Comparison of ENCODE assay signal across 8 cellular contexts in the genomic region with DNA sequence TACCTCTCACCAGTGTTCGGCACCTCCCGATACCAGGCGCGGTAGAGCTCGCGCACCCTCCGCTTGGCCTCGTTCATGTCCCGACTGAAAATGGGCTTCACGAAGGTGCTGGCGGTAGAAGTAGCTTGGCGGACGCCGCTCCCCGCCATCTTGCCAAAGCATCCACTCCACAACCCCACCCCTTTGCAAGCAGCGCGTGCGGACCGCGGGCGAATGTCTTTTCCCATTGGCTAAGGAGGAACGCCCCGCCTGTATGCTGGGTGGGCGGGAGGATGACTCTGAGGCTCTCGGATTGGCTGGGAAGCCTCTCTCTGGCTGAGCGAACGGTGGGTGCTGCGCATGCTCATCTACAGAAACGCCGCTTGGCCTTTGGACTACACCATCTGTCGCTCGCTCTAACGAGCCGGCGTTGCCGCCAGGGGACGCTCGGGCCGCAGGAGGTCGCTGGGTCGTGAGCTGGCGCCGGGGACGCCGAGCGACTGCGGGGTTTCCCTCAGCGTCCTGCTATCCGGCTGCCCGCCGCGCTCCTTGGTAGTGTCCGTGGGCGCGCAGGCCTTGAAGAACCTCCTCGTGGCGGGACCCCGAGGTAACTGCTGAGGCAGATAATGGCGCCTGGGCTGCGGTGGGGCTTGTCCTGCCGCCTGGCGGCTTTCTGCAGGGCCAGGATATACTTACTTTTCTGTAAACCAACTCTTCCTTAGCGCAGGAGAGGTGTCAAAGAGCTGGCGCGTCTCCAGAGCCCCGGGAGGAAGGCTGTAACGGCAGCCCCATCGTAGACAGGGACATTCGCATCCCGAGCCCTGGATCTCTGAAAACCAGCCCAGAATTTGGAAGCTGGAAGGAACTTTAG. TPM values are rescaled to one million over a fixed set of nuclear protein-coding genes. Genes with fewer than 3 reads are reported as not detected.
DNase-seq lines count a peak whose midpoint lies in the region; ATAC-seq lines count a peak whose summit lies in the region.

A gene (minus strand): TSS at position 177 of the 850 bp plus-strand sequence. CDS start 28 bp downstream, at position 149.

- H3K27me3 Mint-ChIP-seq in IgD-negative memory B cell, result no peaks in the 10 kb centered on the region

- DNase-seq in DMS114 treated with DMSO at 0.1 percent for 48 hours (lab: John Stamatoyannopoulos, UW; ENCODE audit: unreplicated experiment) (peak; percentile 97), OCI-M2 (lab: John Stamatoyannopoulos, UW; ENCODE audit: unreplicated experiment) (peak; percentile 89), activated T-cell treated with anti-CD3 and anti-CD28 coated beads for 48 hours (ENCODE audit: low read depth) (peak; percentile 96), epithelial cell of prostate (ENCODE audit: low read depth, low spot score) (peak; percentile 95), mucosa of gallbladder (ENCODE audit: low spot score) (peak; percentile 100)
- peak; percentile 98 for DNase-seq in stimulated activated CD8-positive, alpha-beta memory T cell treated with anti-CD3 and anti-CD28 coated beads, Interleukin-4, amount 100 ng/mL, for 48 hours

- peak; percentile 95 for ATAC-seq in GM21528 (IDR thresholded peaks at IDR 0.05; ENCODE audit: low FRiP score, unreplicated experiment)

- H3K27ac ChIP-seq in epithelial cell of prostate, result peak within 1 kb of the TSS; percentile 78

- H3K36me3 Mint-ChIP-seq in IgD-negative memory B cell, result peaks cover 2% of the 10 kb centered on the region

- peaks cover 15 to 30% (median 21%) of the 10 kb centered on the region in 3 donors for H3K4me1 Mint-ChIP-seq in IgD-negative memory B cell

- H3K4me3 Mint-ChIP-seq in IgD-negative memory B cell, result peak within 1 kb of the TSS; percentile 95 to 99 (median 98)

- H3K27ac Mint-ChIP-seq in IgD-negative memory B cell, result peak within 1 kb of the TSS; percentile 92 to 99 (median 99)

- no peaks in the 10 kb centered on the region for H3K9me3 Mint-ChIP-seq in IgD-negative memory B cell

RNA-seq across cellular contexts. Expression of the gene that starts here (rescaled TPM):
- 121 TPM for polyA plus RNA-seq in IgD-negative memory B cell
- 77.9 TPM for total RNA-seq in mucosa of gallbladder

Comparison
In these comparisons a context has a peak if more than half of its experiments do, and no peak if none do; other contexts are left out.
1. Peak in every context shown above with its lines: DNase-seq, ATAC-seq and H3K27ac ChIP-seq.